8 cellular contexts compared by ENCODE assay signal in genomic region chr14:91367173-91368171, GRCh38. TPM values are rescaled to one million over a fixed set of nuclear protein-coding genes. Genes with fewer than 3 reads are reported as not detected.
A peak's percentile ranks its signal among the peaks of the same experiment; 100 is the strongest.
DNase-seq lines count a peak whose midpoint lies in the region; ATAC-seq, FAIRE-seq and TF ChIP-seq lines count a peak whose summit lies in the region.

No MANE protein-coding gene starts in this region.

- H3K27ac ChIP-seq in upper lobe of right lung (peak overlapping the region; percentile 78), psoas muscle (no peak overlapping the region)

- no peaks in the 10 kb centered on the region for H3K9me3 Mint-ChIP-seq in osteocyte (ENCODE audit: unreplicated experiment)

- no peaks in the 10 kb centered on the region for H3K36me3 ChIP-seq in upper lobe of right lung
- no peaks in the 10 kb centered on the region for H3K36me3 ChIP-seq in psoas muscle (ENCODE audit: insufficient read depth in 1 of 2, low read depth in 1 of 2)

- DNase-seq in HTR-8/SVneo (ENCODE audit: insufficient read length, low spot score) (no peak), fibroblast of peridontal ligament (ENCODE audit: extremely low read depth) (peak; percentile 10), upper lobe of right lung (peak; percentile 81), osteocyte (ENCODE audit: extremely low spot score, unreplicated experiment) (no peak), psoas muscle (no peak)
- peak; percentile 46 to 51 for DNase-seq in activated CD4-positive, alpha-beta T cell treated with anti-CD3 and anti-CD28 coated beads for 4 hours

- WGBS in psoas muscle, 3 donors, result 74 to 81% (median 79%) methylated on average over 22 of the region's 22 CpGs

- H3K4me3 ChIP-seq in upper lobe of right lung, result no peak overlapping the region
- H3K4me3 ChIP-seq in psoas muscle, result no peak overlapping the region

- no peaks in the 10 kb centered on the region for H3K4me1 Mint-ChIP-seq in osteocyte (ENCODE audit: unreplicated experiment)

- H3K4me1 ChIP-seq in upper lobe of right lung (peaks cover 66% of the 10 kb centered on the region), psoas muscle (no peaks in the 10 kb centered on the region)

- no peaks in the 10 kb centered on the region for H3K27me3 Mint-ChIP-seq in osteocyte (ENCODE audit: unreplicated experiment)

- H3K36me3 Mint-ChIP-seq in osteocyte (ENCODE audit: unreplicated experiment), result no peaks in the 10 kb centered on the region

- intact Hi-C loops in upper lobe of right lung (cut with DNase I) (no loop called here), psoas muscle (cut with DNase I) (no loop called here)

- ATAC-seq in GM18499 (IDR thresholded peaks at IDR 0.05; ENCODE audit: insufficient read depth, unreplicated experiment), result peak; percentile 56
- peak; percentile 67 for ATAC-seq in GM21528 (IDR thresholded peaks at IDR 0.05; ENCODE audit: low FRiP score, unreplicated experiment)
- peak; percentile 80 for ATAC-seq in upper lobe of right lung
- ATAC-seq in psoas muscle, result no peak

- H3K4me3 Mint-ChIP-seq in osteocyte (ENCODE audit: unreplicated experiment), result no peak overlapping the region

- H3K27ac Mint-ChIP-seq in osteocyte (ENCODE audit: unreplicated experiment), result no peak overlapping the region

- TF ChIP-seq CTCF in upper lobe of right lung (IDR thresholded peaks at IDR 0.05) (no peak), osteocyte (IDR thresholded peaks at IDR 0.05) (no peak), psoas muscle (IDR thresholded peaks at IDR 0.05) (no peak)

- peak; percentile 62 for FAIRE-seq in HTR-8/SVneo (lab: Jason Lieb, UNC)

- H3K9me3 ChIP-seq in upper lobe of right lung, result no peaks in the 10 kb centered on the region
- H3K9me3 ChIP-seq in psoas muscle, result no peaks in the 10 kb centered on the region

- H3K27me3 ChIP-seq in upper lobe of right lung (no peaks in the 10 kb centered on the region), psoas muscle (ENCODE audit: insufficient read depth in 3 of 3, low read length in 2 of 3) (no peaks in the 10 kb centered on the region)

RNA-seq across cellular contexts. Expression of gene CCDC88C, which starts 50.1 kb away (rescaled TPM):
- total RNA-seq in upper lobe of right lung, result 34.1 TPM
- total RNA-seq in osteocyte, result 1.1 and 1.4 TPM in 2 replicates
- total RNA-seq in psoas muscle, result 1 to 10 TPM; 2.4 to 3.9 (median 2.9) TPM
- 1 to 10 TPM in 2 of 3 donors, under 1 TPM in 1; 0.49 to 1.3 (median 1.2) TPM for polyA plus RNA-seq in psoas muscle

Comparison
In these comparisons a context has a peak if more than half of its experiments do, and no peak if none do; other contexts are left out.
1. ATAC-seq: peak in GM18499 (single experiment), GM21528 (single experiment) and upper lobe of right lung (single experiment); none in psoas muscle (0 of 4).
2. DNase-seq: peak in activated CD4-positive, alpha-beta T cell treated with anti-CD3 and anti-CD28 coated beads for 4 hours (2 of 2), fibroblast of peridontal ligament (single experiment) and upper lobe of right lung (single experiment); none in HTR-8/SVneo (single experiment), osteocyte (single experiment) and psoas muscle (0 of 2).